In the genomic region with DNA sequence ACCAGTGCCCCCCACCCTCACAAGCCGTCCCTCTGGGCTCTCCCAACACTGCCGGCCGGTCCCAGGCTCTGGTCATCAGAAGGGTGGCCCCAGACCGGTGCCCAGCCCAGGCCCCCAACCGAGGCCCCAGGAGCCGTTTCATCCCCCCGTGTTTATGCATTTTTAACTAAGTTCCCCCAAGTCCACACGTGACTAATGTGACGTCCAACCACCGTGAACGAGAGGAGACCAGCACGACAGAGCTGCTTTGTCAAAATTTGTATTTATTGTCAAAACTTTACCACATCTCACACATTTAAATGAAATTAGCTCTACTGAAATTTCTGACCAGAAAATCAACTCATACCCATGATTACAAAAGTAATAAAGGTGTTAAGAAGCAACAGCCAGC, we compare ENCODE assay signal across 1 cellular context.
TF ChIP-seq lines count a peak whose summit lies in the region.

No MANE protein-coding gene starts in this region.

TF ChIP-seq in HEK293T, 16 proteins besides CTCF, POLR2A, EP300 and RAD21:
- TF ChIP-seq NFRKB (IDR thresholded peaks at IDR 0.05) (no peak), HDGF (IDR thresholded peaks at IDR 0.05; ENCODE audit: borderline replicate concordance) (no peak), SUZ12 (IDR thresholded peaks at IDR 0.05) (no peak), BHLHE40 (IDR thresholded peaks at IDR 0.05; ENCODE audit: borderline replicate concordance) (no peak), ZNF384 (IDR thresholded peaks at IDR 0.05) (no peak), TARDBP (IDR thresholded peaks at IDR 0.05) (no peak), L3MBTL2 (conservative IDR thresholded peaks at IDR 0.05) (no peak), ELF4 (IDR thresholded peaks at IDR 0.05) (no peak), FOXK2 (IDR thresholded peaks at IDR 0.05) (no peak), LEF1 (IDR thresholded peaks at IDR 0.05; ENCODE audit: borderline replicate concordance) (no peak), SP1 (IDR thresholded peaks at IDR 0.05) (no peak), ARNT (IDR thresholded peaks at IDR 0.05) (no peak), FOXM1 (IDR thresholded peaks at IDR 0.05; ENCODE audit: borderline replicate concordance) (no peak), FOXA1 (IDR thresholded peaks at IDR 0.05) (no peak), CTBP1 (IDR thresholded peaks at IDR 0.05; ENCODE audit: borderline replicate concordance) (no peak)
- TF ChIP-seq, protein P1, sequence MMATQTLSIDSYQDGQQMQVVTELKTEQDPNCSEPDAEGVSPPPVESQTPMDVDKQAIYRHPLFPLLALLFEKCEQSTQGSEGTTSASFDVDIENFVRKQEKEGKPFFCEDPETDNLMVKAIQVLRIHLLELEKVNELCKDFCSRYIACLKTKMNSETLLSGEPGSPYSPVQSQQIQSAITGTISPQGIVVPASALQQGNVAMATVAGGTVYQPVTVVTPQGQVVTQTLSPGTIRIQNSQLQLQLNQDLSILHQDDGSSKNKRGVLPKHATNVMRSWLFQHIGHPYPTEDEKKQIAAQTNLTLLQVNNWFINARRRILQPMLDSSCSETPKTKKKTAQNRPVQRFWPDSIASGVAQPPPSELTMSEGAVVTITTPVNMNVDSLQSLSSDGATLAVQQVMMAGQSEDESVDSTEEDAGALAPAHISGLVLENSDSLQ (IDR thresholded peaks at IDR 0.05) = no peak
TF ChIP-seq in HEK293T: peak in this region for 0.
